13 cellular contexts compared by ENCODE assay signal in genomic region chr9:73118898-73119554, GRCh38. TPM values are rescaled to one million over a fixed set of nuclear protein-coding genes. Genes with fewer than 3 reads are reported as not detected.
DNase-seq lines count a peak whose midpoint lies in the region; ATAC-seq, FAIRE-seq and TF ChIP-seq lines count a peak whose summit lies in the region.
"Had no signal": no experiment of that assay in that cellular context is flagged by ENCODE, and none has a peak within 500 bp of the region (broad histone marks: within the 10 kb centered on the region; RNA-seq: fewer than 3 reads in every experiment).

No MANE protein-coding gene starts in this region.

- no peak overlapping the region for H4K91ac ChIP-seq in IMR-90 (ENCODE audit: insufficient read depth, low read depth, low read length)

- H3K4me2 ChIP-seq in IMR-90 (ENCODE audit: low read depth, low read length), result no peak overlapping the region
- H3K4me2 ChIP-seq: KMS-11 had no signal

- no peak; the same call in 1 of the 2 replicates for ATAC-seq in IMR-90 (ENCODE audit: low read depth)
- ATAC-seq in GM18861 (IDR thresholded peaks at IDR 0.05; ENCODE audit: unreplicated experiment), result no peak

- H2AK9ac ChIP-seq in IMR-90 (replicated peaks; ENCODE audit: low read depth, low read length, poor library complexity), result no peak overlapping the region

- no CpG with 5 or more reads among the region's 4 CpGs for WGBS in IMR-90 (ENCODE audit: extremely low coverage in 2 of 2, insufficient read length in 1 of 2), 2 experiments
- 84 to 93% methylated on average over 2 to 4 of the region's 4 CpGs for WGBS in transverse colon (ENCODE audit: low coverage in 1 of 2), 2 donors

- no peak overlapping the region for H3K23ac ChIP-seq in IMR-90 (ENCODE audit: low read depth, low read length)

- H3K9me3 ChIP-seq in IMR-90 (ENCODE audit: control insufficient read depth, insufficient read depth, low read length), result no peaks in the 10 kb centered on the region
- no peaks in the 10 kb centered on the region for H3K9me3 ChIP-seq in transverse colon

- no peak overlapping the region for H2AFZ ChIP-seq in IMR-90 (replicated peaks; ENCODE audit: low read length, poor library complexity)

- dilution Hi-C loops in IMR-90 (cut with HindIII; ENCODE audit: low sequenced_read_pairs, unreplicated experiment), result no loop called here

- H3K9me1 ChIP-seq in IMR-90 (ENCODE audit: insufficient read depth, low read length), result no peaks in the 10 kb centered on the region

- H3K9ac ChIP-seq in IMR-90 (ENCODE audit: low read depth, low read length), result no peak overlapping the region
- H3K9ac ChIP-seq: KMS-11 had no signal

- no peak overlapping the region for H3K14ac ChIP-seq in IMR-90 (replicated peaks; ENCODE audit: low read depth, low read length)

- H3K4ac ChIP-seq in IMR-90 (ENCODE audit: low read depth, low read length), result no peak overlapping the region

- H3K4me3 ChIP-seq in IMR-90 (ENCODE audit: insufficient read depth, low read depth, low read length) (no peak overlapping the region), transverse colon (no peak overlapping the region)
- H3K4me3 ChIP-seq: skin epidermis had no signal

- H4K20me1 ChIP-seq in IMR-90 (ENCODE audit: insufficient read depth, low read length), result no peaks in the 10 kb centered on the region

- in situ Hi-C loops in IMR-90 (cut with MboI; ENCODE audit: low sequenced_read_pairs), result no loop called here
- in situ Hi-C loops in KBM-7 (cut with MboI; ENCODE audit: low pct_unique_long_range_greater_than_20kb, low sequenced_read_pairs), result no loop called here
- in situ Hi-C loops in transverse colon (cut with MboI; ENCODE audit: low pct_ligation_motif_present in 1 of 4, low pct_unique_long_range_greater_than_20kb in 1 of 4, low sequenced_read_pairs in 3 of 4), result no loop called here

- no peak overlapping the region for H2BK120ac ChIP-seq in IMR-90 (ENCODE audit: low read depth, low read length)

- TF ChIP-seq CTCF in IMR-90 (conservative IDR thresholded peaks at IDR 0.05; ENCODE audit: low read depth, low read length) (no peak), transverse colon (IDR thresholded peaks at IDR 0.05) (no peak)

- no peak overlapping the region for H3K18ac ChIP-seq in IMR-90 (ENCODE audit: low read depth, low read length)

- H3K36me3 ChIP-seq in IMR-90 (ENCODE audit: control insufficient read depth, insufficient read depth, low read length), result no peaks in the 10 kb centered on the region
- no peaks in the 10 kb centered on the region for H3K36me3 ChIP-seq in transverse colon

- peak; percentile 60 for FAIRE-seq in islet of Langerhans (lab: Jason Lieb, UNC)

- CTCF ChIA-PET in IMR-90 (lab: Yijun Ruan, JAX), result no interaction called here

- no TSS peak for BruUV-seq in IMR-90 (replicated peaks; lab: Mats Ljungman, UMichigan)

- H3K27ac ChIP-seq in IMR-90 (ENCODE audit: insufficient read depth, low read length), result no peak overlapping the region
- no peak overlapping the region for H3K27ac ChIP-seq in transverse colon
- H3K27ac ChIP-seq: KMS-11, skin epidermis had no signal

- H2BK20ac ChIP-seq in IMR-90 (ENCODE audit: low read depth, low read length), result no peak overlapping the region

- no peak overlapping the region for H3K56ac ChIP-seq in IMR-90 (ENCODE audit: extremely low read depth, insufficient read depth, low read length)

- H3K4me1 ChIP-seq in IMR-90 (ENCODE audit: control insufficient read depth, insufficient read depth, low read length) (peaks cover 2% of the 10 kb centered on the region; the same call in 1 of the 2 replicates), transverse colon (no peaks in the 10 kb centered on the region)

- H3K27me3 ChIP-seq in IMR-90 (ENCODE audit: control insufficient read depth, insufficient read depth, low read length), result no peaks in the 10 kb centered on the region
- no peaks in the 10 kb centered on the region for H3K27me3 ChIP-seq in transverse colon

- TF ChIP-seq EP300 in transverse colon (IDR thresholded peaks at IDR 0.05; ENCODE audit: low read depth), result no peak

- no peaks in the 10 kb centered on the region for H3K79me1 ChIP-seq in IMR-90 (ENCODE audit: low read depth in 1 of 2, low read length in 2 of 2)

- no peak overlapping the region for H4K5ac ChIP-seq in IMR-90 (ENCODE audit: low read depth, low read length)

- no peak overlapping the region for H2AK5ac ChIP-seq in IMR-90 (ENCODE audit: low read depth, low read length)

- DNase-seq in AG08395 (ENCODE audit: low spot score) (peak; percentile 42), IMR-90 (peak; percentile 77), brain pericyte (ENCODE audit: low read depth, low spot score) (peak; percentile 40), KBM-7 (no peak), transverse colon (no peak)
- DNase-seq in activated T-cell treated with anti-CD3 and anti-CD28 coated beads, Interleukin-2, amount 50 U/mL, for 1 hour, result no peak
- DNase-seq: activated CD4-positive, alpha-beta T cell treated with anti-CD3 and anti-CD28 coated beads for 48 hours; left cardiac atrium; NCI-H2081 treated with DMSO at 0.1 percent for 48 hours had no signal

- TF ChIP-seq RAD21 in IMR-90 (IDR thresholded peaks at IDR 0.05; ENCODE audit: low read length), result no peak

- no peak overlapping the region for H4K8ac ChIP-seq in IMR-90 (ENCODE audit: low read depth in 2 of 2, low read length in 2 of 2)

- POLR2A ChIA-PET in IMR-90 (lab: Charles Lee; ENCODE audit: unreplicated experiment), result interaction anchor here (0.6 to 0.7 kb wide), 3 partner anchors 13 to 1665 kb away, joined by 3 read pairs; no protein-coding TSS in a partner anchor

- intact Hi-C loops in IMR-90 (cut with micrococcal nuclease), result no loop called here
- intact Hi-C loops in transverse colon (cut with DNase I; ENCODE audit: low total_unique reads), result no loop called here

- H2BK15ac ChIP-seq in IMR-90 (ENCODE audit: low read depth, low read length), result no peak overlapping the region

- no peak for TF ChIP-seq POLR2A in IMR-90 (IDR thresholded peaks at IDR 0.05; ENCODE audit: low read depth, low read length)
- no peak for TF ChIP-seq POLR2A in transverse colon (IDR thresholded peaks at IDR 0.05)

- no peak overlapping the region for H2BK5ac ChIP-seq in IMR-90 (ENCODE audit: low read depth, low read length, poor library complexity, severe bottlenecking)

TF ChIP-seq in IMR-90, 13 proteins besides CTCF, POLR2A, EP300 and RAD21:
- TF ChIP-seq NFE2L2 (IDR thresholded peaks at IDR 0.05; ENCODE audit: low read depth, low read length) (peak; percentile 38), BHLHE40 (IDR thresholded peaks at IDR 0.05; ENCODE audit: low read depth, low read length) (no peak), MXI1 (IDR thresholded peaks at IDR 0.05; ENCODE audit: borderline replicate concordance, low read depth, low read length) (no peak), FOS (IDR thresholded peaks at IDR 0.05; ENCODE audit: low read depth, low read length) (no peak), USF2 (IDR thresholded peaks at IDR 0.05; ENCODE audit: low read depth, low read length) (no peak), SMC3 (IDR thresholded peaks at IDR 0.05; ENCODE audit: low read depth, low read length) (no peak), RFX5 (IDR thresholded peaks at IDR 0.05; ENCODE audit: low read depth, low read length) (no peak), CHD1 (IDR thresholded peaks at IDR 0.05; ENCODE audit: low read depth, low read length) (no peak), CEBPB (IDR thresholded peaks at IDR 0.05; ENCODE audit: low read depth, low read length) (peak; percentile 83), MAFK (IDR thresholded peaks at IDR 0.05; ENCODE audit: low read depth, low read length) (no peak)
TF ChIP-seq in IMR-90: peak in this region for 2.

RNA-seq across cellular contexts. Expression of gene ANXA1, which starts 32.6 kb away (rescaled TPM):
- 583 and 637 TPM in 2 replicates for total RNA-seq in IMR-90 (2012; rRNA removed)
- polyA plus RNA-seq in IMR-90 (2012; rRNA removed), result 465 and 520 TPM in 2 replicates
- 66.9 and 122 TPM in 2 replicates for polyA plus RNA-seq in IMR-90 (2012; cell fraction: cytosol; rRNA removed)
- 22.6 and 233 TPM in 2 replicates for polyA plus RNA-seq in IMR-90 (2012; cell fraction: nucleus; rRNA removed; ENCODE audit: low replicate concordance)
- 100 to 1,000 TPM in 1 of 4 donors, 10 to 100 TPM in 3; 33.3 to 160 (median 66.9) TPM for total RNA-seq in transverse colon

Comparison
In these comparisons a context has a peak if more than half of its experiments do, and no peak if none do; other contexts are left out.
1. DNase-seq: peak in AG08395 (single experiment), IMR-90 (single experiment) and brain pericyte (single experiment); none in KBM-7 (single experiment), transverse colon (single experiment) and activated T-cell treated with anti-CD3 and anti-CD28 coated beads, Interleukin-2, amount 50 U/mL, for 1 hour (single experiment).